22 cellular contexts compared by ENCODE assay signal in the genomic region with DNA sequence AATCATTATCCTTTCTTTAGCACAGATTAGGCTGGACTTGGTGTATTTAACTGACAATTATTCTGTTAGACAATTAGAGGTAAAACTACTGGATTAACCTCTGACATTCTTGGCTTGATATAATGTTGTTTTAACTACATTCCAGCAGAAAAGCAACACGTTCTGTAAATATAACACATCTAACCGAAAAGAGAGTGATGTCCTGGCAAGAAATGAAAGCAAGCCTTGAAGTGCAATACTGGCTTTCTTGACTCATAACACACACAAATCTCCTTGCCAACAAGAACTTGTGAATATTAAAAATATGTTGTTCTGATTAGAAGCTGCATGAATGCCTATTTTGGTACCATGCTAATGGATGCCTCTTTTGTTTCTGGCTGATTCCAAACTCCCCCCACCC.
DNase-seq lines count a peak whose midpoint lies in the region; ATAC-seq, FAIRE-seq and TF ChIP-seq lines count a peak whose summit lies in the region.
"Had no signal": no experiment of that assay in that cellular context is flagged by ENCODE, and none has a peak within 500 bp of the region (broad histone marks: within the 10 kb centered on the region; RNA-seq: fewer than 3 reads in every experiment).

No MANE protein-coding gene starts in this region.

- POLR2A ChIA-PET in PC-3 (lab: Charles Lee; ENCODE audit: unreplicated experiment), result interaction anchor here (0.7 kb wide), 1 partner anchor 608 kb away, joined by 4 read pairs; no protein-coding TSS in a partner anchor

- CTCF ChIA-PET in PC-3 (lab: Charles Lee), result no interaction called here
- CTCF ChIA-PET in activated naive CD4-positive, alpha-beta T cell treated with anti-CD3 and anti-CD28 coated beads for 36 hours (lab: Charles Lee), result no interaction called here

- peaks cover 0 to 13% of the 10 kb centered on the region in 2 donors for H3K27me3 Mint-ChIP-seq in stimulated activated naive B cell treated with anti-CD40 and anti-IgM and Interleukin-4, amounts not matched to agents 10 μg/mL and 1 μg/mL and 100 μg/mL, for 72 hours
- H3K27me3 Mint-ChIP-seq in activated naive CD4-positive, alpha-beta T cell treated with anti-CD3 and anti-CD28 coated beads for 36 hours (ENCODE audit: low read depth), result no peaks in the 10 kb centered on the region
- H3K27me3 Mint-ChIP-seq: CD8-positive, alpha-beta memory T cell had no signal

- no peaks in the 10 kb centered on the region for H3K79me2 ChIP-seq in PC-3 (ENCODE audit: low read length)

- ATAC-seq in PC-3, result peak; percentile 66
- ATAC-seq in stimulated activated naive B cell treated with anti-CD40 and anti-IgM and Interleukin-4, amounts not matched to agents 10 μg/mL and 1 μg/mL and 100 μg/mL, for 72 hours (replicated peaks), result no peak
- ATAC-seq in HG03442 (IDR thresholded peaks at IDR 0.05; ENCODE audit: unreplicated experiment), result no peak
- ATAC-seq: HepG2 had no signal

- H3K4me2 ChIP-seq in PC-3 (ENCODE audit: low read length), result peak overlapping the region; percentile 76

- H3K36me3 ChIP-seq in PC-3 (ENCODE audit: low read depth, low read length), result no peaks in the 10 kb centered on the region
- H3K36me3 ChIP-seq: BE2C, HAP-1 had no signal

- no peak for TF ChIP-seq CTCF in PC-3 (conservative IDR thresholded peaks at IDR 0.05; ENCODE audit: low read depth, low read length)
- TF ChIP-seq CTCF in choroid plexus epithelial cell (conservative IDR thresholded peaks at IDR 0.05; ENCODE audit: low read depth, low read length), result no peak

- no peaks in the 10 kb centered on the region for H3F3A ChIP-seq in PC-3 (ENCODE audit: low read length, unreplicated experiment)

- no peaks in the 10 kb centered on the region for H3K9me3 ChIP-seq in PC-3 (ENCODE audit: low read length)
- H3K9me3 ChIP-seq: BE2C, HAP-1 had no signal

- H4K20me1 ChIP-seq in PC-3 (ENCODE audit: low read length), result no peaks in the 10 kb centered on the region

- no peak overlapping the region for H3K27ac Mint-ChIP-seq in stimulated activated naive B cell treated with anti-CD40 and anti-IgM and Interleukin-4, amounts not matched to agents 10 μg/mL and 1 μg/mL and 100 μg/mL, for 72 hours
- no peak overlapping the region for H3K27ac Mint-ChIP-seq in activated naive CD4-positive, alpha-beta T cell treated with anti-CD3 and anti-CD28 coated beads for 36 hours
- H3K27ac Mint-ChIP-seq: CD8-positive, alpha-beta memory T cell; IgD-negative memory B cell had no signal

- DNase-seq in GM18507 (ENCODE audit: extremely low spot score, insufficient read length, low read depth), result no peak
- peak; percentile 58 for DNase-seq in PC-3
- peak; percentile 7 for DNase-seq in choroid plexus epithelial cell (ENCODE audit: low read depth)
- DNase-seq in iris pigment epithelial cell (ENCODE audit: low read depth), result peak; percentile 5
- no peak for DNase-seq in NCI-H1436 (lab: John Stamatoyannopoulos, UW)
- no peak for DNase-seq in stimulated activated naive B cell treated with anti-CD40 and anti-IgM and Interleukin-4, amounts not matched to agents 10 μg/mL and 1 μg/mL and 100 μg/mL, for 72 hours
- no peak for DNase-seq in activated naive CD4-positive, alpha-beta T cell treated with anti-CD3 and anti-CD28 coated beads for 36 hours
- DNase-seq: ACHN; BE2C; C1 segment of cervical spinal cord; CD4-positive, CD25-positive, alpha-beta regulatory T cell; CD8-positive, alpha-beta memory T cell; COR-L47; DMS 273 treated with DMSO at 0.1 percent for 48 hours; DMS53; KBM-7 had no signal

- no TSS peak for BruUV-seq in PC-3 (replicated peaks; lab: Mats Ljungman, UMichigan)

- no peak overlapping the region for H3K9ac ChIP-seq in PC-3 (ENCODE audit: low read length)

- H3K4me1 ChIP-seq in PC-3 (ENCODE audit: insufficient read depth, low read length), result peaks cover 18% of the 10 kb centered on the region
- H3K4me1 ChIP-seq: BE2C had no signal

- no peaks in the 10 kb centered on the region for H3K9me3 Mint-ChIP-seq in stimulated activated naive B cell treated with anti-CD40 and anti-IgM and Interleukin-4, amounts not matched to agents 10 μg/mL and 1 μg/mL and 100 μg/mL, for 72 hours
- H3K9me3 Mint-ChIP-seq in activated naive CD4-positive, alpha-beta T cell treated with anti-CD3 and anti-CD28 coated beads for 36 hours, result no peaks in the 10 kb centered on the region

- peak; percentile 18 for FAIRE-seq in GM18507 (lab: Jason Lieb, UNC)
- FAIRE-seq: G401.6, GM12891, HepG2 had no signal

- H3K4me1 Mint-ChIP-seq in stimulated activated naive B cell treated with anti-CD40 and anti-IgM and Interleukin-4, amounts not matched to agents 10 μg/mL and 1 μg/mL and 100 μg/mL, for 72 hours, result peaks cover 0 to 6% of the 10 kb centered on the region in 2 donors
- H3K4me1 Mint-ChIP-seq in activated naive CD4-positive, alpha-beta T cell treated with anti-CD3 and anti-CD28 coated beads for 36 hours (ENCODE audit: low read depth), result peaks cover 26% of the 10 kb centered on the region

- intact Hi-C loops in PC-3 (cut with micrococcal nuclease), result no loop called here
- intact Hi-C loops in activated naive CD4-positive, alpha-beta T cell treated with anti-CD3 and anti-CD28 coated beads for 36 hours (cut with micrococcal nuclease), result no loop called here

- H3K9me2 ChIP-seq in PC-3 (replicated peaks; ENCODE audit: low read length), result no peaks in the 10 kb centered on the region

- no peak overlapping the region; the same call in 1 of the 2 replicates for H2AFZ ChIP-seq in PC-3 (ENCODE audit: low read length)

- H3K36me3 Mint-ChIP-seq in stimulated activated naive B cell treated with anti-CD40 and anti-IgM and Interleukin-4, amounts not matched to agents 10 μg/mL and 1 μg/mL and 100 μg/mL, for 72 hours, result peaks cover 0 to 1% of the 10 kb centered on the region in 2 donors
- no peaks in the 10 kb centered on the region for H3K36me3 Mint-ChIP-seq in activated naive CD4-positive, alpha-beta T cell treated with anti-CD3 and anti-CD28 coated beads for 36 hours (ENCODE audit: low read depth)

- H3K27me3 ChIP-seq in PC-3 (ENCODE audit: low read length), result no peaks in the 10 kb centered on the region
- H3K27me3 ChIP-seq: BE2C had no signal

- no peak overlapping the region for H3K4me3 Mint-ChIP-seq in stimulated activated naive B cell treated with anti-CD40 and anti-IgM and Interleukin-4, amounts not matched to agents 10 μg/mL and 1 μg/mL and 100 μg/mL, for 72 hours
- no peak overlapping the region for H3K4me3 Mint-ChIP-seq in activated naive CD4-positive, alpha-beta T cell treated with anti-CD3 and anti-CD28 coated beads for 36 hours
- H3K4me3 Mint-ChIP-seq: CD4-positive, CD25-positive, alpha-beta regulatory T cell; IgD-negative memory B cell had no signal

- H3K4me3 ChIP-seq in PC-3 (ENCODE audit: low read length) (peak overlapping the region; percentile 39; the same call in 1 of the 2 replicates), choroid plexus epithelial cell (ENCODE audit: low read depth, low read length) (no peak overlapping the region)
- H3K4me3 ChIP-seq: HAP-1 had no signal

- peak overlapping the region; percentile 71 for H3K27ac ChIP-seq in PC-3 (ENCODE audit: low read length)

Comparison
In these comparisons a context has a peak if more than half of its experiments do, and no peak if none do; other contexts are left out.
1. DNase-seq: peak in PC-3 (single experiment), choroid plexus epithelial cell (single experiment) and iris pigment epithelial cell (single experiment); none in GM18507 (single experiment), NCI-H1436 (single experiment), stimulated activated naive B cell treated with anti-CD40 and anti-IgM and Interleukin-4, amounts not matched to agents 10 μg/mL and 1 μg/mL and 100 μg/mL, for 72 hours (single experiment) and activated naive CD4-positive, alpha-beta T cell treated with anti-CD3 and anti-CD28 coated beads for 36 hours (single experiment).